ENCODE assay signal across 10 cellular contexts in the genomic region with DNA sequence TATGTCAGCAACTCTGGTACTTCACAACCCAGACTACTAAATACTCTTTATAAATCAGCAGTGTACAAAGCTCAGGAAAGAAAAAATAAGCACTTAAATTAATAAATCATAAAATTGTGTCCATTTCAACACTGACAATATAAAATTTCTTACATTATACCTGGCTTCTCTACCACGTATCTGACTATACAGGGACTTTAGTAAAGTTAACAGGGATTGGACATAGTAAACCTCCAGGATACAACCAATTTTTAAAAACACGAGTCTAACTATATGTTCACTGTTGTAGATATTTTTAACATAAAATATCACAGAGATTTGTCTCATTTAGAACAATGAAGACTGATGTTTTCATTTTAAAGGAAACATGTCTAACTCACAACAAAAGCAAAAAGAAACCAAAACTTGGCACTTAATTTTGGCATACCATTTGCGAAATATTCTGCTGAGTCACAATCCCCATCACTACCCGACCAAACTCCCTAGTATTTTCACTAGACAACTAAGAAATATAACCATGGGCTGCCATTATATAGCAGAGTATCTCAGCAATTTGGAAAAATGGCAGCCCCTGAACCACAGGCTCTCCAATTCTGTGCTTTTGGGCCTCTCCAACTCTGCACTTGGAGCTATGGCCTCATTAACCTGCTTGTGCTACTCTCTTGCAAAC. TPM values are rescaled to one million over a fixed set of nuclear protein-coding genes. Genes with fewer than 3 reads are reported as not detected.
DNase-seq lines count a peak whose midpoint lies in the region; ATAC-seq, FAIRE-seq and TF ChIP-seq lines count a peak whose summit lies in the region.
"Had no signal": no experiment of that assay in that cellular context is flagged by ENCODE, and none has a peak within 500 bp of the region (broad histone marks: within the 10 kb centered on the region; RNA-seq: fewer than 3 reads in every experiment).

No MANE protein-coding gene starts in this region.

- in situ Hi-C loops in ACHN (cut with HindIII; ENCODE audit: low pct_ligation_motif_present, low pct_unique_long_range_greater_than_20kb, low sequenced_read_pairs), result no loop called here

- DNase-seq in ACHN, result peak; percentile 13
- DNase-seq in keratinocyte (ENCODE audit: low read depth, low spot score), result no peak
- no peak for DNase-seq in NCI-H2171 treated with DMSO at 0.1 percent for 48 hours (lab: John Stamatoyannopoulos, UW)
- DNase-seq in smooth muscle cell (lab: John Stamatoyannopoulos, UW; ENCODE audit: unreplicated experiment), result no peak
- no peak for DNase-seq in NCI-H345 treated with DMSO at 0.1 percent for 48 hours (lab: John Stamatoyannopoulos, UW; ENCODE audit: unreplicated experiment)
- DNase-seq in hypothalamus (lab: John Stamatoyannopoulos, UW), result no peak
- DNase-seq: GF-D8, heart left ventricle had no signal

- H3K79me2 ChIP-seq in keratinocyte (ENCODE audit: control insufficient read depth, insufficient read depth, low read length) (peaks cover 29% of the 10 kb centered on the region), smooth muscle cell (ENCODE audit: low read depth) (peaks cover 17% of the 10 kb centered on the region)

- peak overlapping the region; percentile 77 for H3K27ac ChIP-seq in keratinocyte (ENCODE audit: control insufficient read depth, insufficient read depth, low read length)
- no peak overlapping the region for H3K27ac ChIP-seq in smooth muscle cell (ENCODE audit: low read depth)

- H3K4me2 ChIP-seq in keratinocyte (ENCODE audit: control insufficient read depth, extremely low read depth, insufficient read depth, low read depth, low read length), result peak overlapping the region; percentile 86
- H3K4me2 ChIP-seq in smooth muscle cell, result no peak overlapping the region

- H3K27ac Mint-ChIP-seq in activated T-helper 17 cell treated with anti-CD3 and anti-CD28 coated beads, Interleukin-2, amount 50 U/mL, for 72 hours, result peak overlapping the region; percentile 98

- TF ChIP-seq CTCF in keratinocyte (optimal IDR thresholded peaks at IDR 0.05 in 1 of 3, IDR thresholded peaks at IDR 0.05 in 1 of 3, conservative IDR thresholded peaks at IDR 0.05 in 1 of 3; ENCODE audit: extremely low read depth in 1 of 3, insufficient read depth in 2 of 3, low read length in 3 of 3), result no peak
- TF ChIP-seq CTCF in smooth muscle cell (IDR thresholded peaks at IDR 0.05; ENCODE audit: borderline replicate concordance, insufficient read depth, poor library complexity, severe bottlenecking), result no peak

- peaks cover 16% of the 10 kb centered on the region for H3K4me1 ChIP-seq in keratinocyte (ENCODE audit: control insufficient read depth, extremely low read depth, insufficient read depth, low read length)
- H3K4me1 ChIP-seq in smooth muscle cell (ENCODE audit: low read depth), result no peaks in the 10 kb centered on the region

- H3K9me3 Mint-ChIP-seq in activated T-helper 17 cell treated with anti-CD3 and anti-CD28 coated beads, Interleukin-2, amount 50 U/mL, for 72 hours, result peaks cover 3% of the 10 kb centered on the region

- H3K4me3 Mint-ChIP-seq in activated T-helper 17 cell treated with anti-CD3 and anti-CD28 coated beads, Interleukin-2, amount 50 U/mL, for 72 hours, result peak overlapping the region; percentile 86

- H3K9ac ChIP-seq in keratinocyte (ENCODE audit: control insufficient read depth, extremely low read depth, insufficient read depth, low read length) (peak overlapping the region; percentile 38), smooth muscle cell (ENCODE audit: low read depth) (no peak overlapping the region)

- ATAC-seq in HG02642 (IDR thresholded peaks at IDR 0.05; ENCODE audit: poor library complexity, unreplicated experiment), result peak; percentile 46
- ATAC-seq in activated T-helper 17 cell treated with anti-CD3 and anti-CD28 coated beads, Interleukin-2, amount 50 U/mL, for 72 hours (replicated peaks), result peak; percentile 69
- ATAC-seq: heart left ventricle had no signal

- peak overlapping the region; percentile 5 to 55 (median 43) for H3K4me3 ChIP-seq in keratinocyte (ENCODE audit: control insufficient read depth in 2 of 3, extremely low read depth in 1 of 3, insufficient read depth in 2 of 3, low read depth in 1 of 3, low read length in 3 of 3)
- H3K4me3 ChIP-seq in smooth muscle cell, result no peak overlapping the region

- H3K36me3 ChIP-seq in keratinocyte (ENCODE audit: control insufficient read depth in 2 of 2, extremely low read depth in 1 of 2, insufficient read depth in 2 of 2, low read length in 2 of 2), result peaks cover 0 to 5% of the 10 kb centered on the region in 2 experiments
- no peaks in the 10 kb centered on the region for H3K36me3 ChIP-seq in smooth muscle cell (ENCODE audit: low read depth)
- H3K36me3 ChIP-seq: heart left ventricle had no signal

- peaks cover 30% of the 10 kb centered on the region for H3K4me1 Mint-ChIP-seq in activated T-helper 17 cell treated with anti-CD3 and anti-CD28 coated beads, Interleukin-2, amount 50 U/mL, for 72 hours

- H3K9me3 ChIP-seq in keratinocyte (ENCODE audit: control insufficient read depth, low read depth, low read length) (no peaks in the 10 kb centered on the region), smooth muscle cell (replicated peaks; ENCODE audit: low read depth) (no peaks in the 10 kb centered on the region)

- H3K27me3 ChIP-seq in keratinocyte (ENCODE audit: control insufficient read depth, extremely low read depth, insufficient read depth, low read length) (no peaks in the 10 kb centered on the region), smooth muscle cell (ENCODE audit: low read depth) (no peaks in the 10 kb centered on the region)
- H3K27me3 ChIP-seq: heart left ventricle had no signal

- H3F3A ChIP-seq in smooth muscle cell (ENCODE audit: low read depth), result no peaks in the 10 kb centered on the region

- peak; percentile 83 for FAIRE-seq in keratinocyte (lab: Jason Lieb, UNC)

- dilution Hi-C loops in keratinocyte (cut with MboI; ENCODE audit: extremely low pct_ligation_motif_present, low sequenced_read_pairs), result no loop called here

- H3K36me3 Mint-ChIP-seq in activated T-helper 17 cell treated with anti-CD3 and anti-CD28 coated beads, Interleukin-2, amount 50 U/mL, for 72 hours (ENCODE audit: low read depth), result no peaks in the 10 kb centered on the region

- 85% methylated on average over 4 of the region's 4 CpGs for WGBS in smooth muscle cell (ENCODE audit: low lambda C conversion rate)

- H3K27me3 Mint-ChIP-seq in activated T-helper 17 cell treated with anti-CD3 and anti-CD28 coated beads, Interleukin-2, amount 50 U/mL, for 72 hours, result no peaks in the 10 kb centered on the region

- peak overlapping the region; percentile 54 for H2AFZ ChIP-seq in keratinocyte (ENCODE audit: control insufficient read depth, low read length)
- H2AFZ ChIP-seq in smooth muscle cell (ENCODE audit: low read depth), result no peak overlapping the region

- no peaks in the 10 kb centered on the region for H3K9me1 ChIP-seq in keratinocyte (ENCODE audit: control insufficient read depth, extremely low read depth, insufficient read depth, low read length)

- H4K20me1 ChIP-seq in keratinocyte (ENCODE audit: control insufficient read depth, extremely low read depth, insufficient read depth, low read length), result no peaks in the 10 kb centered on the region
- no peaks in the 10 kb centered on the region for H4K20me1 ChIP-seq in smooth muscle cell (ENCODE audit: low read depth)

RNA-seq across cellular contexts. Expression of a gene that starts 14.4 kb away (rescaled TPM):
- total RNA-seq in activated T-helper 17 cell treated with anti-CD3 and anti-CD28 coated beads, Interleukin-2, amount 50 U/mL, for 72 hours, result 10 to 100 TPM; 12.0 to 12.8 TPM
- polyA plus RNA-seq in keratinocyte (7.2 to 13.1 TPM (median 8.9 TPM) in 3 replicates), smooth muscle cell (0.70 and 1.0 TPM in 2 replicates)
- 3.1 TPM for polyA plus RNA-seq in keratinocyte (2011; ENCODE audit: low read depth)
- 5.1 and 10.0 TPM in 2 replicates for polyA plus RNA-seq in keratinocyte (2011; cell fraction: cytosol; rRNA removed)
- 10.2 and 13.8 TPM in 2 replicates for polyA plus RNA-seq in keratinocyte (2011; cell fraction: nucleus; rRNA removed)
- 2.5 and 9.9 TPM in 2 replicates for polyA plus RNA-seq in keratinocyte (2012; ENCODE audit: low replicate concordance)
- polyA minus RNA-seq in keratinocyte, result 1.5 to 19.1 TPM (median 9.4 TPM) in 3 replicates
- polyA minus RNA-seq in keratinocyte (2011; cell fraction: cytosol; rRNA and poly(A)+ RNA removed), result 10.2 TPM
- 10.1 and 23.6 TPM in 2 replicates for polyA minus RNA-seq in keratinocyte (2011; cell fraction: nucleus; rRNA and poly(A)+ RNA removed)
- 4.0 and 7.5 TPM in 2 replicates for total RNA-seq in smooth muscle cell
